In genomic region chr5:131495536-131496399, GRCh38 we compare ENCODE assay signal across 16 cellular contexts.
A peak's percentile ranks its signal among the peaks of the same experiment; 100 is the strongest.
DNase-seq lines count a peak whose midpoint lies in the region; ATAC-seq and TF ChIP-seq lines count a peak whose summit lies in the region.
"Had no signal": no experiment of that assay in that cellular context is flagged by ENCODE, and none has a peak within 500 bp of the region (broad histone marks: within the 10 kb centered on the region; RNA-seq: fewer than 3 reads in every experiment).

No MANE protein-coding gene starts in this region.

- no peak for DNase-seq in stimulated activated naive CD8-positive, alpha-beta T cell treated with anti-CD3 and anti-CD28 coated beads, Interleukin-15, amount 100 ng/mL, for 72 hours
- DNase-seq in upper lobe of right lung (no peak), NCI-H446 (lab: John Stamatoyannopoulos, UW) (no peak), NCI-H774 (lab: John Stamatoyannopoulos, UW) (no peak)
- no peak for DNase-seq in stimulated activated CD8-positive, alpha-beta memory T cell treated with anti-CD3 and anti-CD28 coated beads, Interleukin-4, amount 100 ng/mL, for 48 hours
- DNase-seq: ACHN, H7, NCI-H1092, NCI-H524 treated with DMSO at 0.1 percent for 48 hours, uterus had no signal

- no peaks in the 10 kb centered on the region for H3K4me1 ChIP-seq in upper lobe of right lung
- H3K4me1 ChIP-seq: uterus had no signal

- no peaks in the 10 kb centered on the region for H3K9me3 Mint-ChIP-seq in stimulated activated naive CD8-positive, alpha-beta T cell treated with anti-CD3 and anti-CD28 coated beads, Interleukin-15, Interleukin-2, amounts not matched to agents 100 ng/mL and 50 ng/mL, for 24 hours
- H3K9me3 Mint-ChIP-seq in stimulated activated naive CD8-positive, alpha-beta T cell treated with anti-CD3 and anti-CD28 coated beads, Interleukin-15, amount 100 ng/mL, for 72 hours = no peaks in the 10 kb centered on the region
- H3K9me3 Mint-ChIP-seq: activated naive CD4-positive, alpha-beta T cell treated with anti-CD3 and anti-CD28 coated beads, Interleukin-2, amount 50 U/mL, for 72 hours; T-helper 2 cell treated with Interferon-gamma antibody and Interleukin-4, amounts not matched to agents 5 μg/mL and 100 μg/mL, for 36 hours had no signal

- no peak overlapping the region for H3K27ac ChIP-seq in upper lobe of right lung
- H3K27ac ChIP-seq: RWPE1, uterus had no signal

- ATAC-seq in stimulated activated naive CD8-positive, alpha-beta T cell treated with anti-CD3 and anti-CD28 coated beads, Interleukin-15, amount 100 ng/mL, for 72 hours = no peak
- peak; percentile 22 for ATAC-seq in HG02623 (IDR thresholded peaks at IDR 0.05; ENCODE audit: unreplicated experiment)
- ATAC-seq in HG03439 (IDR thresholded peaks at IDR 0.05; ENCODE audit: unreplicated experiment) = peak; percentile 18
- ATAC-seq in upper lobe of right lung = peak; percentile 39

- no peak for TF ChIP-seq CTCF in upper lobe of right lung (IDR thresholded peaks at IDR 0.05)

- H3K27me3 Mint-ChIP-seq in stimulated activated naive CD8-positive, alpha-beta T cell treated with anti-CD3 and anti-CD28 coated beads, Interleukin-15, Interleukin-2, amounts not matched to agents 100 ng/mL and 50 ng/mL, for 24 hours = no peaks in the 10 kb centered on the region
- no peaks in the 10 kb centered on the region for H3K27me3 Mint-ChIP-seq in stimulated activated naive CD8-positive, alpha-beta T cell treated with anti-CD3 and anti-CD28 coated beads, Interleukin-15, amount 100 ng/mL, for 72 hours

- H3K4me3 ChIP-seq in upper lobe of right lung = no peak overlapping the region
- H3K4me3 ChIP-seq: uterus had no signal

- H3K36me3 Mint-ChIP-seq in stimulated activated naive CD8-positive, alpha-beta T cell treated with anti-CD3 and anti-CD28 coated beads, Interleukin-15, Interleukin-2, amounts not matched to agents 100 ng/mL and 50 ng/mL, for 24 hours (ENCODE audit: low read depth) = peaks cover 81% of the 10 kb centered on the region

- H3K27ac Mint-ChIP-seq in stimulated activated naive CD8-positive, alpha-beta T cell treated with anti-CD3 and anti-CD28 coated beads, Interleukin-15, Interleukin-2, amounts not matched to agents 100 ng/mL and 50 ng/mL, for 24 hours = peak overlapping the region; percentile 41
- H3K27ac Mint-ChIP-seq in stimulated activated naive CD8-positive, alpha-beta T cell treated with anti-CD3 and anti-CD28 coated beads, Interleukin-15, amount 100 ng/mL, for 72 hours = peak overlapping the region in 1 of 2 donors; percentile 13
- H3K27ac Mint-ChIP-seq: T-helper 2 cell treated with Interferon-gamma antibody and Interleukin-4, amounts not matched to agents 5 μg/mL and 100 μg/mL, for 36 hours had no signal

- intact Hi-C loops in upper lobe of right lung (cut with DNase I) = no loop called here

- H3K4me1 Mint-ChIP-seq in stimulated activated naive CD8-positive, alpha-beta T cell treated with anti-CD3 and anti-CD28 coated beads, Interleukin-15, Interleukin-2, amounts not matched to agents 100 ng/mL and 50 ng/mL, for 24 hours (ENCODE audit: low read depth) = peaks cover 20% of the 10 kb centered on the region
- H3K4me1 Mint-ChIP-seq in stimulated activated naive CD8-positive, alpha-beta T cell treated with anti-CD3 and anti-CD28 coated beads, Interleukin-15, amount 100 ng/mL, for 72 hours = peaks cover 33% of the 10 kb centered on the region

- H3K36me3 ChIP-seq in upper lobe of right lung = peaks cover 48% of the 10 kb centered on the region
- H3K36me3 ChIP-seq: uterus had no signal

- no peak overlapping the region for H3K4me3 Mint-ChIP-seq in stimulated activated naive CD8-positive, alpha-beta T cell treated with anti-CD3 and anti-CD28 coated beads, Interleukin-15, Interleukin-2, amounts not matched to agents 100 ng/mL and 50 ng/mL, for 24 hours
- H3K4me3 Mint-ChIP-seq in stimulated activated naive CD8-positive, alpha-beta T cell treated with anti-CD3 and anti-CD28 coated beads, Interleukin-15, amount 100 ng/mL, for 72 hours = no peak overlapping the region
- H3K4me3 Mint-ChIP-seq: T-helper 2 cell treated with Interferon-gamma antibody and Interleukin-4, amounts not matched to agents 5 μg/mL and 100 μg/mL, for 36 hours had no signal

- no peaks in the 10 kb centered on the region for H3K27me3 ChIP-seq in upper lobe of right lung
- H3K27me3 ChIP-seq: uterus had no signal

- no peaks in the 10 kb centered on the region for H3K9me3 ChIP-seq in upper lobe of right lung
- H3K9me3 ChIP-seq: uterus had no signal
